In the genomic region with DNA sequence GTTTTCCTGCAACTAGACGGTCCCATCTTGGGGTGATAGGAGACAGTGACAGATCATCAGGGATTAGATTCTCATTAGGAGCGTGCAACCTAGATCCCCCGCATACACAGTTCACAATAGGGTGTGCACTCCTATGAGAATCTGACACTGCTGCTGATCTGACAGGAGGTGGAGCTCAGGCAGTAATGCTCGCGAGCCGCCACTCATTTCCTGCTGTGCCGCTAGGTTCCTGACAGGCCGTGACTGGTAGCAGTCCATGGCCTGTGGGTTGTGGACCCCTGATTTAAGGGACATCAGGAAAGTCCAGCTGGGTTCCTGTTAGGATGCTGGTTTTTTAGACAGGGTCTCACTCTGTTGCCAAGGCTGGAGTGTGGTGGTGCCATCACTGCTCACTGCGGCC, we compare ENCODE assay signal across 1 cellular context.
TF ChIP-seq lines count a peak whose summit lies in the region.

No MANE protein-coding gene starts in this region.

TF ChIP-seq in K562, 482 proteins besides CTCF, POLR2A, EP300 and RAD21:
- no peak for TF ChIP-seq POLR3G (IDR thresholded peaks at IDR 0.05; ENCODE audit: extremely low read depth, insufficient read length, insufficient replicate concordance)
- TF ChIP-seq KDM5B (IDR thresholded peaks at IDR 0.05; ENCODE audit: insufficient replicate concordance, low read depth, low read length), result no peak
- no peak for TF ChIP-seq KLF1 (tag; IDR thresholded peaks at IDR 0.05)
- TF ChIP-seq SAFB2 (IDR thresholded peaks at IDR 0.05; ENCODE audit: borderline replicate concordance, low read depth, low read length, severe bottlenecking), result no peak
- no peak for TF ChIP-seq YBX1 (IDR thresholded peaks at IDR 0.05)
- TF ChIP-seq POLR3A (IDR thresholded peaks at IDR 0.05; ENCODE audit: borderline replicate concordance, extremely low read depth, insufficient read depth, insufficient read length), result no peak
- no peak for TF ChIP-seq ZFP30 (CRISPR knock-in tag; IDR thresholded peaks at IDR 0.05; ENCODE audit: borderline replicate concordance)
- TF ChIP-seq POLR2B (IDR thresholded peaks at IDR 0.05; ENCODE audit: low read depth, partially characterized antibody), result no peak
- TF ChIP-seq, protein P1, sequence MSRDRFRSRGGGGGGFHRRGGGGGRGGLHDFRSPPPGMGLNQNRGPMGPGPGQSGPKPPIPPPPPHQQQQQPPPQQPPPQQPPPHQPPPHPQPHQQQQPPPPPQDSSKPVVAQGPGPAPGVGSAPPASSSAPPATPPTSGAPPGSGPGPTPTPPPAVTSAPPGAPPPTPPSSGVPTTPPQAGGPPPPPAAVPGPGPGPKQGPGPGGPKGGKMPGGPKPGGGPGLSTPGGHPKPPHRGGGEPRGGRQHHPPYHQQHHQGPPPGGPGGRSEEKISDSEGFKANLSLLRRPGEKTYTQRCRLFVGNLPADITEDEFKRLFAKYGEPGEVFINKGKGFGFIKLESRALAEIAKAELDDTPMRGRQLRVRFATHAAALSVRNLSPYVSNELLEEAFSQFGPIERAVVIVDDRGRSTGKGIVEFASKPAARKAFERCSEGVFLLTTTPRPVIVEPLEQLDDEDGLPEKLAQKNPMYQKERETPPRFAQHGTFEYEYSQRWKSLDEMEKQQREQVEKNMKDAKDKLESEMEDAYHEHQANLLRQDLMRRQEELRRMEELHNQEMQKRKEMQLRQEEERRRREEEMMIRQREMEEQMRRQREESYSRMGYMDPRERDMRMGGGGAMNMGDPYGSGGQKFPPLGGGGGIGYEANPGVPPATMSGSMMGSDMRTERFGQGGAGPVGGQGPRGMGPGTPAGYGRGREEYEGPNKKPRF (IDR thresholded peaks at IDR 0.05; ENCODE audit: low read depth, low read length), result no peak
- TF ChIP-seq CTBP1 (IDR thresholded peaks at IDR 0.05; ENCODE audit: borderline replicate concordance), result no peak
- no peak for TF ChIP-seq ZNF75A (CRISPR knock-in tag; IDR thresholded peaks at IDR 0.05)
- TF ChIP-seq SLC30A9 (CRISPR knock-in tag; IDR thresholded peaks at IDR 0.05), result no peak
- TF ChIP-seq CBX1 (IDR thresholded peaks at IDR 0.05; ENCODE audit: low read depth), result no peak
- TF ChIP-seq, protein P2, sequence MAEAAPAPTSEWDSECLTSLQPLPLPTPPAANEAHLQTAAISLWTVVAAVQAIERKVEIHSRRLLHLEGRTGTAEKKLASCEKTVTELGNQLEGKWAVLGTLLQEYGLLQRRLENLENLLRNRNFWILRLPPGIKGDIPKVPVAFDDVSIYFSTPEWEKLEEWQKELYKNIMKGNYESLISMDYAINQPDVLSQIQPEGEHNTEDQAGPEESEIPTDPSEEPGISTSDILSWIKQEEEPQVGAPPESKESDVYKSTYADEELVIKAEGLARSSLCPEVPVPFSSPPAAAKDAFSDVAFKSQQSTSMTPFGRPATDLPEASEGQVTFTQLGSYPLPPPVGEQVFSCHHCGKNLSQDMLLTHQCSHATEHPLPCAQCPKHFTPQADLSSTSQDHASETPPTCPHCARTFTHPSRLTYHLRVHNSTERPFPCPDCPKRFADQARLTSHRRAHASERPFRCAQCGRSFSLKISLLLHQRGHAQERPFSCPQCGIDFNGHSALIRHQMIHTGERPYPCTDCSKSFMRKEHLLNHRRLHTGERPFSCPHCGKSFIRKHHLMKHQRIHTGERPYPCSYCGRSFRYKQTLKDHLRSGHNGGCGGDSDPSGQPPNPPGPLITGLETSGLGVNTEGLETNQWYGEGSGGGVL (CRISPR knock-in tag; IDR thresholded peaks at IDR 0.05), result no peak
- no peak for TF ChIP-seq ZC3H11A (IDR thresholded peaks at IDR 0.05; ENCODE audit: low read depth, low read length)
- no peak for TF ChIP-seq WHSC1 (IDR thresholded peaks at IDR 0.05; ENCODE audit: low read length)
